12 cellular contexts compared by ENCODE assay signal in the genomic region with DNA sequence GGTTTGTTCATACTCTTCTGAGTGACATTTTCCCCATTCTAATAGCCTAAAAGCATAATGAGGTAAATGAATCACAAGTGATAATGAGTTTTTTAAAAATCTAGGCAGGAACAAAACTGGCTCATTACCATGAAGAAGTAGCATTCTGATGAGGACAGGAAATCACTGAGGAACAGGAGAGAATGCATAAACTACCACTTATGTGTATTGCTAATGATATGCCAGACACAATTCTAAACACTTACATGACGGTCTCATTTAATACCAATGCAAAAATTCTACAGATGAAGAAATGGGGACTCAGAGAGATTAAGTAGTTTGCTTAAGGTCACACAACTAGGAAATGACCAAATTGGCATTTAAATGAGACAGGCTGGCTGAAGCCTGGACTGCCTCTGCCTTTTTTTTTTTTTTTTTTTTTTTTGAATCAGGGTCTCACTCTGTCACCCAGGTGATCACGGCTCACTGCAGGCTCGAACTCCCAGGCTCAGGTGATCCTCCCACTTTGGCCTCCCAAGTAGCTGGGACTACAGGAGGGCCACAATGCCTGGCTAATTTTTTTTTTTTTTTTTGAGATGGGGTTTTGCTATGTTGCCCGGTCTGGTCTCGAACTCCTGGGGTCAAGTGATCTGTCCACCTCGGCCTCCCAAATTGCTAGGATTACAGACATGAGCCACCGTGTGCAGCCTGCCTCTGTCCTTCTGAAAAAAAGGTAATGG. TPM values are rescaled to one million over a fixed set of nuclear protein-coding genes. Genes with fewer than 3 reads are reported as not detected.
A peak's percentile ranks its signal among the peaks of the same experiment; 100 is the strongest.
DNase-seq lines count a peak whose midpoint lies in the region; ATAC-seq and TF ChIP-seq lines count a peak whose summit lies in the region.
"Had no signal": no experiment of that assay in that cellular context is flagged by ENCODE, and none has a peak within 500 bp of the region (broad histone marks: within the 10 kb centered on the region; RNA-seq: fewer than 3 reads in every experiment).

No MANE protein-coding gene starts in this region.

- H2AFZ ChIP-seq in DND-41 (ENCODE audit: low read depth, low read length) (peak overlapping the region; percentile 74), Loucy (ENCODE audit: low read length) (peak overlapping the region; percentile 75)

- H4K20me1 ChIP-seq in DND-41 (ENCODE audit: insufficient read depth, low read length) (no peaks in the 10 kb centered on the region), Loucy (ENCODE audit: insufficient read depth, low read length, poor library complexity, severe bottlenecking) (no peaks in the 10 kb centered on the region)

- H3K4me2 ChIP-seq in DND-41 (ENCODE audit: insufficient read depth, low read length) (peak overlapping the region; percentile 48), Loucy (ENCODE audit: low read depth, low read length, poor library complexity, severe bottlenecking) (peak overlapping the region; percentile 57)

- peaks cover 50% of the 10 kb centered on the region for H3K4me1 Mint-ChIP-seq in activated naive CD8-positive, alpha-beta T cell treated with anti-CD3 and anti-CD28 coated beads, Interleukin-2, amount 50 U/mL, for 24 hours
- peaks cover 34% of the 10 kb centered on the region for H3K4me1 Mint-ChIP-seq in neural crest cell

- peak overlapping the region; percentile 98 for H3K27ac ChIP-seq in DND-41 (ENCODE audit: low read length)
- H3K27ac ChIP-seq: epithelial cell of prostate, psoas muscle had no signal

- no peaks in the 10 kb centered on the region for H3K9me3 Mint-ChIP-seq in activated naive CD8-positive, alpha-beta T cell treated with anti-CD3 and anti-CD28 coated beads, Interleukin-2, amount 50 U/mL, for 24 hours
- no peaks in the 10 kb centered on the region for H3K9me3 Mint-ChIP-seq in neural crest cell
- H3K9me3 Mint-ChIP-seq: memory B cell had no signal

- H3K36me3 ChIP-seq in DND-41 (ENCODE audit: insufficient read depth, low read length) (no peaks in the 10 kb centered on the region), Loucy (ENCODE audit: insufficient read depth, low read length) (no peaks in the 10 kb centered on the region)

- H3K27me3 Mint-ChIP-seq in activated naive CD8-positive, alpha-beta T cell treated with anti-CD3 and anti-CD28 coated beads, Interleukin-2, amount 50 U/mL, for 24 hours: no peaks in the 10 kb centered on the region
- H3K27me3 Mint-ChIP-seq in neural crest cell (ENCODE audit: low read depth): peaks cover 17% of the 10 kb centered on the region

- H3K4me3 ChIP-seq in DND-41 (ENCODE audit: low read depth in 1 of 2, low read length in 2 of 2) (peak overlapping the region in 1 of 2 experiments; percentile 39; a peak in 1 of 4 replicates), Loucy (ENCODE audit: low read length, poor library complexity, severe bottlenecking) (no peak overlapping the region)
- H3K4me3 ChIP-seq: psoas muscle had no signal

- H3K4me1 ChIP-seq in DND-41 (ENCODE audit: insufficient read depth, low read length): peaks cover 71% of the 10 kb centered on the region
- H3K4me1 ChIP-seq in Loucy (ENCODE audit: insufficient read depth, low read length, poor library complexity, severe bottlenecking): peaks cover 54% of the 10 kb centered on the region
- H3K4me1 ChIP-seq: psoas muscle had no signal

- H3K79me2 ChIP-seq in DND-41 (ENCODE audit: insufficient read depth, low read length) (no peaks in the 10 kb centered on the region), Loucy (ENCODE audit: insufficient read depth, low read length) (no peaks in the 10 kb centered on the region)

- peak overlapping the region; percentile 85 for H3K27ac Mint-ChIP-seq in activated naive CD8-positive, alpha-beta T cell treated with anti-CD3 and anti-CD28 coated beads, Interleukin-2, amount 50 U/mL, for 24 hours
- peak overlapping the region; percentile 15 for H3K27ac Mint-ChIP-seq in neural crest cell (ENCODE audit: unreplicated experiment)
- H3K27ac Mint-ChIP-seq: memory B cell had no signal

- peak overlapping the region; percentile 66 for H3K4me3 Mint-ChIP-seq in activated naive CD8-positive, alpha-beta T cell treated with anti-CD3 and anti-CD28 coated beads, Interleukin-2, amount 50 U/mL, for 24 hours
- no peak overlapping the region for H3K4me3 Mint-ChIP-seq in neural crest cell
- H3K4me3 Mint-ChIP-seq: memory B cell had no signal

- H3K27me3 ChIP-seq in DND-41 (ENCODE audit: insufficient read depth, low read length, poor library complexity): no peaks in the 10 kb centered on the region
- no peaks in the 10 kb centered on the region for H3K27me3 ChIP-seq in Loucy (ENCODE audit: insufficient read depth, low read length, poor library complexity, severe bottlenecking)

- H3K9ac ChIP-seq in DND-41 (ENCODE audit: low read depth, low read length) (peak overlapping the region; percentile 58), Loucy (ENCODE audit: low read depth, low read length, poor library complexity, severe bottlenecking) (peak overlapping the region; percentile 71)

- no peaks in the 10 kb centered on the region for H3K9me2 ChIP-seq in Loucy (replicated peaks; ENCODE audit: low read depth, low read length)

- no peaks in the 10 kb centered on the region for H3K9me3 ChIP-seq in DND-41 (ENCODE audit: insufficient read depth, low read length, severe bottlenecking)
- no peaks in the 10 kb centered on the region for H3K9me3 ChIP-seq in Loucy (ENCODE audit: insufficient read depth, low read depth, low read length)
- H3K9me3 ChIP-seq: Caco-2, psoas muscle had no signal

- no peak for ATAC-seq in DND-41 (ENCODE audit: insufficient read depth, low read depth)
- ATAC-seq in activated naive CD8-positive, alpha-beta T cell treated with anti-CD3 and anti-CD28 coated beads, Interleukin-2, amount 50 U/mL, for 24 hours: peak; percentile 34
- ATAC-seq in GM21717 (IDR thresholded peaks at IDR 0.05; ENCODE audit: unreplicated experiment): no peak
- ATAC-seq in GM19324 (IDR thresholded peaks at IDR 0.05; ENCODE audit: low FRiP score, unreplicated experiment): no peak
- ATAC-seq: psoas muscle had no signal

- H3F3A ChIP-seq in Loucy (ENCODE audit: low read depth): peaks cover 2% of the 10 kb centered on the region; the same call in 1 of the 2 replicates

- H3K36me3 Mint-ChIP-seq in activated naive CD8-positive, alpha-beta T cell treated with anti-CD3 and anti-CD28 coated beads, Interleukin-2, amount 50 U/mL, for 24 hours (ENCODE audit: low read depth): peaks cover 2% of the 10 kb centered on the region
- H3K36me3 Mint-ChIP-seq in neural crest cell (ENCODE audit: low read depth): no peaks in the 10 kb centered on the region

- DNase-seq in DND-41 (no peak), neural crest cell (ENCODE audit: low read depth, low spot score) (no peak), GOT3 (lab: John Stamatoyannopoulos, UW) (no peak)
- DNase-seq in activated naive CD8-positive, alpha-beta T cell treated with anti-CD3 and anti-CD28 coated beads, Interleukin-2, amount 50 U/mL, for 24 hours: no peak
- DNase-seq: Caco-2, H7, psoas muscle had no signal

- TF ChIP-seq CTCF in DND-41 (IDR thresholded peaks at IDR 0.05; ENCODE audit: borderline replicate concordance, extremely low read depth, low read length, poor library complexity, severe bottlenecking) (no peak), Loucy (conservative IDR thresholded peaks at IDR 0.05; ENCODE audit: low read length) (no peak), neural crest cell (conservative IDR thresholded peaks at IDR 0.05) (no peak)

RNA-seq across cellular contexts. Expression of a gene that starts 48.5 kb away (rescaled TPM):
- 0.84 and 1.3 TPM in 2 replicates for total RNA-seq in neural crest cell
- total RNA-seq: Caco-2 had no signal
